ENCODE assay signal across 21 cellular contexts in genomic region chr2:193627187-193627917, GRCh38.
DNase-seq lines count a peak whose midpoint lies in the region; ATAC-seq and TF ChIP-seq lines count a peak whose summit lies in the region.
"Had no signal": no experiment of that assay in that cellular context is flagged by ENCODE, and none has a peak within 500 bp of the region (broad histone marks: within the 10 kb centered on the region; RNA-seq: fewer than 3 reads in every experiment).

No MANE protein-coding gene starts in this region.

- H3K4me1 Mint-ChIP-seq in stimulated activated naive CD8-positive, alpha-beta T cell treated with anti-CD3 and anti-CD28 coated beads, Interleukin-15, amount 100 ng/mL, for 72 hours = no peaks in the 10 kb centered on the region

- 33 to 50% methylated on average over 2 to 3 of the region's 3 CpGs for WGBS in transverse colon (ENCODE audit: low coverage in 1 of 2), 2 donors

- no peaks in the 10 kb centered on the region for H3K27me3 ChIP-seq in transverse colon
- H3K27me3 ChIP-seq: BLaER1 treated with 17β-estradiol and CSF1 and Interleukin-3, amounts not matched to agents 10 nM and 100 nM; MG63 had no signal

- H3K27ac ChIP-seq in transverse colon = peak overlapping the region in 3 of 4 donors; percentile 19 to 53 (median 24)
- H3K27ac ChIP-seq: BLaER1 treated with 17β-estradiol and CSF1 and Interleukin-3, amounts not matched to agents 10 nM and 100 nM; HL-60; SK-N-MC had no signal

- DNase-seq in stimulated activated naive CD8-positive, alpha-beta T cell treated with anti-CD3 and anti-CD28 coated beads, Interleukin-15, amount 100 ng/mL, for 72 hours = no peak
- DNase-seq in stimulated activated naive CD8-positive, alpha-beta T cell treated with anti-CD3 and anti-CD28 coated beads, Interleukin-15, Interleukin-2, amounts not matched to agents 100 U/mL and 50 U/mL, for 24 hours = no peak
- DNase-seq in UCSD-AML1 (lab: John Stamatoyannopoulos, UW; ENCODE audit: unreplicated experiment) (peak; percentile 1), epithelial cell of esophagus (ENCODE audit: low read depth) (peak; percentile 53), transverse colon (peak; percentile 46), DMS53 treated with DMSO at 0.1 percent for 48 hours (lab: John Stamatoyannopoulos, UW; ENCODE audit: unreplicated experiment) (no peak), NCI-H82 treated with DMSO at 0.1 percent for 48 hours (lab: John Stamatoyannopoulos, UW; ENCODE audit: unreplicated experiment) (no peak)
- DNase-seq: AML-193; CD4-positive, alpha-beta T cell; DMS53; KBM-7; MG63; NCI-H2029 treated with DMSO at 0.1 percent for 48 hours; NCI-H446 treated with DMSO at 0.1 percent for 48 hours; NCI-H526; NCI-H82; SHP77 treated with DMSO at 0.1 percent for 48 hours had no signal

- no peak for ATAC-seq in stimulated activated naive CD8-positive, alpha-beta T cell treated with anti-CD3 and anti-CD28 coated beads, Interleukin-15, amount 100 ng/mL, for 72 hours
- ATAC-seq in stimulated activated naive CD8-positive, alpha-beta T cell treated with anti-CD3 and anti-CD28 coated beads, Interleukin-15, Interleukin-2, amounts not matched to agents 100 U/mL and 50 U/mL, for 24 hours = no peak
- no peak for ATAC-seq in esophagus mucosa

- peak overlapping the region; percentile 13 to 31 for H3K27ac Mint-ChIP-seq in stimulated activated naive CD8-positive, alpha-beta T cell treated with anti-CD3 and anti-CD28 coated beads, Interleukin-15, amount 100 ng/mL, for 72 hours
- H3K27ac Mint-ChIP-seq: CD4-positive, alpha-beta T cell had no signal

- in situ Hi-C loops in transverse colon (cut with MboI; ENCODE audit: low pct_ligation_motif_present in 1 of 4, low pct_unique_long_range_greater_than_20kb in 1 of 4, low sequenced_read_pairs in 3 of 4) = no loop called here

- no peaks in the 10 kb centered on the region for H3K9me3 ChIP-seq in transverse colon
- H3K9me3 ChIP-seq: BLaER1 treated with 17β-estradiol and CSF1 and Interleukin-3, amounts not matched to agents 10 nM and 100 nM had no signal

- no peaks in the 10 kb centered on the region for H3K36me3 ChIP-seq in transverse colon
- H3K36me3 ChIP-seq: BLaER1 treated with 17β-estradiol and CSF1 and Interleukin-3, amounts not matched to agents 10 nM and 100 nM; MG63 had no signal

- no peak for TF ChIP-seq EP300 in transverse colon (IDR thresholded peaks at IDR 0.05; ENCODE audit: low read depth)

- no peak overlapping the region for H3K4me3 ChIP-seq in epithelial cell of esophagus (ENCODE audit: low read length)
- no peak overlapping the region for H3K4me3 ChIP-seq in transverse colon
- H3K4me3 ChIP-seq: BLaER1 treated with 17β-estradiol and CSF1 and Interleukin-3, amounts not matched to agents 10 nM and 100 nM; MG63; SK-N-MC had no signal

- no peaks in the 10 kb centered on the region for H3K27me3 Mint-ChIP-seq in stimulated activated naive CD8-positive, alpha-beta T cell treated with anti-CD3 and anti-CD28 coated beads, Interleukin-15, amount 100 ng/mL, for 72 hours
- H3K27me3 Mint-ChIP-seq: CD4-positive, alpha-beta T cell had no signal

- no peak for TF ChIP-seq CTCF in epithelial cell of esophagus (IDR thresholded peaks at IDR 0.05; ENCODE audit: insufficient read depth, low read depth, low read length, missing control alignments)
- no peak for TF ChIP-seq CTCF in transverse colon (IDR thresholded peaks at IDR 0.05)

- H3K4me1 ChIP-seq in transverse colon = peaks cover 0 to 12% (median 2%) of the 10 kb centered on the region in 4 donors
- H3K4me1 ChIP-seq: BLaER1 treated with 17β-estradiol and CSF1 and Interleukin-3, amounts not matched to agents 10 nM and 100 nM had no signal

- intact Hi-C loops in transverse colon (cut with DNase I; ENCODE audit: low total_unique reads) = no loop called here

- H3K9me3 Mint-ChIP-seq in stimulated activated naive CD8-positive, alpha-beta T cell treated with anti-CD3 and anti-CD28 coated beads, Interleukin-15, amount 100 ng/mL, for 72 hours = peaks cover 11 to 14% of the 10 kb centered on the region in 2 donors

- no peak for TF ChIP-seq POLR2A in transverse colon (IDR thresholded peaks at IDR 0.05)

- no peak overlapping the region for H3K4me3 Mint-ChIP-seq in stimulated activated naive CD8-positive, alpha-beta T cell treated with anti-CD3 and anti-CD28 coated beads, Interleukin-15, amount 100 ng/mL, for 72 hours
- H3K4me3 Mint-ChIP-seq: CD4-positive, alpha-beta T cell had no signal

Comparison
In these comparisons a context has a peak if more than half of its experiments do, and no peak if none do; other contexts are left out.
1. DNase-seq: peak in UCSD-AML1 (single experiment), epithelial cell of esophagus (single experiment) and transverse colon (single experiment); none in stimulated activated naive CD8-positive, alpha-beta T cell treated with anti-CD3 and anti-CD28 coated beads, Interleukin-15, amount 100 ng/mL, for 72 hours (0 of 2), stimulated activated naive CD8-positive, alpha-beta T cell treated with anti-CD3 and anti-CD28 coated beads, Interleukin-15, Interleukin-2, amounts not matched to agents 100 U/mL and 50 U/mL, for 24 hours (single experiment), DMS53 treated with DMSO at 0.1 percent for 48 hours (single experiment) and NCI-H82 treated with DMSO at 0.1 percent for 48 hours (single experiment).